ENCODE assay signal across 16 cellular contexts in genomic region chr6:11900662-11901598, GRCh38.
A peak's percentile ranks its signal among the peaks of the same experiment; 100 is the strongest.
DNase-seq lines count a peak whose midpoint lies in the region; ATAC-seq, FAIRE-seq and TF ChIP-seq lines count a peak whose summit lies in the region.
"Had no signal": no experiment of that assay in that cellular context is flagged by ENCODE, and none has a peak within 500 bp of the region (broad histone marks: within the 10 kb centered on the region; RNA-seq: fewer than 3 reads in every experiment).

No MANE protein-coding gene starts in this region.

- no peak overlapping the region for H3K9ac ChIP-seq in OCI-LY3 (ENCODE audit: low read length)
- H3K9ac ChIP-seq in K562 (ENCODE audit: insufficient read depth in 1 of 2, low read depth in 2 of 2, low read length in 2 of 2) = peak overlapping the region in 1 of 2 experiments; percentile 56; a peak in 2 of 4 replicates

- H3K79me2 ChIP-seq in OCI-LY3 (ENCODE audit: low read length) (no peaks in the 10 kb centered on the region), K562 (ENCODE audit: control insufficient read depth, insufficient read depth, low read length) (no peaks in the 10 kb centered on the region)

- no peak for DNase-seq in activated CD8-positive, alpha-beta memory T cell treated with anti-CD3 and anti-CD28 coated beads, Interleukin-2, amount 10 ng/mL, durations not matched to agents 7 days and 5 days
- DNase-seq in activated CD8-positive, alpha-beta memory T cell treated with anti-CD3 and anti-CD28 coated beads, Interleukin-2, amount 50 U/mL, for 4 hours = no peak
- DNase-seq in K562 (ENCODE audit: extremely low read depth in 1 of 4, low spot score in 3 of 4) (no peak), CD1c-positive myeloid dendritic cell (ENCODE audit: extremely low spot score) (no peak), kidney tubule cell (ENCODE audit: low spot score) (no peak), NCI-H1417 (lab: John Stamatoyannopoulos, UW) (no peak)
- peak in 4 of 10 donors; percentile 2 to 59 (median 26) for DNase-seq in naive thymus-derived CD8-positive, alpha-beta T cell
- DNase-seq: IMR-90; NCI-H1417 treated with DMSO at 0.1 percent for 48 hours; NCI-H446; ovary; stimulated activated CD4-positive, alpha-beta T cell treated with anti-CD3 and anti-CD28 coated beads, Interleukin-12 subunit alpha, Interleukin-12 subunit beta, amount 100 ng/mL, for 4 hours; tibial artery had no signal

- no peak for TF ChIP-seq RAD21 in K562 (CRISPR knock-in tag; conservative IDR thresholded peaks at IDR 0.05 in 1 of 2, IDR thresholded peaks at IDR 0.05 in 1 of 2)

- TF ChIP-seq EP300 in K562 (IDR thresholded peaks at IDR 0.05; ENCODE audit: low read length) = no peak

- no peaks in the 10 kb centered on the region for H3K36me3 ChIP-seq in OCI-LY3 (replicated peaks; ENCODE audit: low read depth, low read length)
- no peaks in the 10 kb centered on the region for H3K36me3 ChIP-seq in K562 (ENCODE audit: control insufficient read depth, insufficient read depth, low read length)
- H3K36me3 ChIP-seq: ovary, tibial artery had no signal

- CTCF ChIA-PET in activated CD8-positive, alpha-beta memory T cell treated with anti-CD3 and anti-CD28 coated beads, Interleukin-2, amount 10 ng/mL, durations not matched to agents 7 days and 5 days (lab: Charles Lee) = no interaction called here
- CTCF ChIA-PET in K562 (lab: Yijun Ruan, JAX; ENCODE audit: low intra/inter-chr PET ratio) = no interaction called here

- H3K9me3 Mint-ChIP-seq in activated CD8-positive, alpha-beta memory T cell treated with anti-CD3 and anti-CD28 coated beads, Interleukin-2, amount 10 ng/mL, durations not matched to agents 7 days and 5 days (ENCODE audit: low read depth) = no peaks in the 10 kb centered on the region
- H3K9me3 Mint-ChIP-seq in naive thymus-derived CD8-positive, alpha-beta T cell = peaks cover 0 to 2% (median 0%) of the 10 kb centered on the region in 9 donors

- H3K27ac ChIP-seq in OCI-LY3 (ENCODE audit: low read length) (no peak overlapping the region), K562 (ENCODE audit: extremely low read depth, low read depth, low read length) (peak overlapping the region; percentile 60)
- H3K27ac ChIP-seq: ovary, tibial artery had no signal

- H3K36me3 Mint-ChIP-seq in activated CD8-positive, alpha-beta memory T cell treated with anti-CD3 and anti-CD28 coated beads, Interleukin-2, amount 10 ng/mL, durations not matched to agents 7 days and 5 days = peaks cover 3% of the 10 kb centered on the region
- H3K36me3 Mint-ChIP-seq in naive thymus-derived CD8-positive, alpha-beta T cell = peaks cover 0 to 3% (median 0%) of the 10 kb centered on the region in 3 donors

- TF ChIP-seq CTCF in OCI-LY3 (IDR thresholded peaks at IDR 0.05; ENCODE audit: low read depth, low read length) (no peak), K562 (IDR thresholded peaks at IDR 0.05 in 2 of 3, conservative IDR thresholded peaks at IDR 0.05 in 1 of 3; ENCODE audit: insufficient read depth in 2 of 3, low read depth in 1 of 3, low read length in 3 of 3) (no peak)

- in situ Hi-C loops in K562 (cut with MboI) = no loop called here

- no TSS peak for BruUV-seq in K562 (replicated peaks; lab: Mats Ljungman, UMichigan)

- WGBS in K562 (ENCODE audit: insufficient coverage, low coverage, missing lambda C conversion rate) = 47% methylated on average over 14 of the region's 14 CpGs

- intact Hi-C loops in K562 (cut with micrococcal nuclease) = no loop called here

- H3K9me1 ChIP-seq in K562 (ENCODE audit: control insufficient read depth, insufficient read depth, low read length) = no peaks in the 10 kb centered on the region

- H3K4me1 ChIP-seq in OCI-LY3 (ENCODE audit: low read length) = peaks cover 16% of the 10 kb centered on the region
- H3K4me1 ChIP-seq in K562 (replicated peaks in 1 of 2; ENCODE audit: control insufficient read depth in 2 of 2, insufficient read depth in 2 of 2, low read length in 2 of 2) = no peaks in the 10 kb centered on the region
- H3K4me1 ChIP-seq: tibial artery had no signal

- ATAC-seq in activated CD8-positive, alpha-beta memory T cell treated with anti-CD3 and anti-CD28 coated beads, Interleukin-2, amount 10 ng/mL, durations not matched to agents 7 days and 5 days = peak; percentile 16
- ATAC-seq in K562 = peak; percentile 66
- peak; percentile 71 to 73 for ATAC-seq in naive thymus-derived CD8-positive, alpha-beta T cell

- POLR2A ChIA-PET in K562 (lab: Yijun Ruan, JAX) = interaction anchor here (0.8 kb wide), 1 partner anchor 12 kb away, joined by 6 read pairs; no protein-coding TSS in a partner anchor
- POLR2A ChIA-PET in naive thymus-derived CD8-positive, alpha-beta T cell (lab: Charles Lee) = interaction anchor here (0.6 to 1.0 kb wide), 2 partner anchors 20 to 108 kb away, joined by 3 read pairs; no protein-coding TSS in a partner anchor

- peak overlapping the region; percentile 35 for H3K4me3 ChIP-seq in OCI-LY3 (ENCODE audit: low read length)
- H3K4me3 ChIP-seq in K562 = no peak overlapping the region
- H3K4me3 ChIP-seq: ovary, tibial artery had no signal

- H3K9me3 ChIP-seq in OCI-LY3 (ENCODE audit: insufficient read depth, low read length) (no peaks in the 10 kb centered on the region), K562 (replicated peaks; ENCODE audit: control insufficient read depth, insufficient read depth, low read depth, low read length) (peaks cover 16% of the 10 kb centered on the region; the same call in 1 of the 2 replicates)
- H3K9me3 ChIP-seq: ovary, tibial artery had no signal

- no peaks in the 10 kb centered on the region for H4K20me1 ChIP-seq in OCI-LY3 (ENCODE audit: insufficient read depth, low read length)
- H4K20me1 ChIP-seq in K562 (replicated peaks; ENCODE audit: control insufficient read depth, insufficient read depth, low read length) = no peaks in the 10 kb centered on the region

- H3K27ac Mint-ChIP-seq in activated CD8-positive, alpha-beta memory T cell treated with anti-CD3 and anti-CD28 coated beads, Interleukin-2, amount 10 ng/mL, durations not matched to agents 7 days and 5 days = peak overlapping the region; percentile 11
- H3K27ac Mint-ChIP-seq in naive thymus-derived CD8-positive, alpha-beta T cell = peak overlapping the region in 8 of 10 donors; percentile 4 to 87 (median 42)

- H2AFZ ChIP-seq in OCI-LY3 (ENCODE audit: low read depth, low read length) (peak overlapping the region; percentile 4; the same call in 1 of the 2 replicates), K562 (ENCODE audit: low read depth, low read length) (peak overlapping the region; percentile 97)

- H3K4me2 ChIP-seq in OCI-LY3 (ENCODE audit: low read length) (peak overlapping the region; percentile 44), K562 (ENCODE audit: insufficient read depth, low read length) (peak overlapping the region; percentile 52)

- H3K27me3 ChIP-seq in OCI-LY3 (ENCODE audit: low read depth, low read length) = 0 out of 2 replicates have a peak, but pooled peaks cover 3% of the 10 kb centered on the region
- no peaks in the 10 kb centered on the region for H3K27me3 ChIP-seq in K562 (ENCODE audit: control insufficient read depth in 2 of 2, insufficient read depth in 2 of 2, low read length in 2 of 2)
- H3K27me3 ChIP-seq: ovary, tibial artery had no signal

- peaks cover 14% of the 10 kb centered on the region for H3K4me1 Mint-ChIP-seq in activated CD8-positive, alpha-beta memory T cell treated with anti-CD3 and anti-CD28 coated beads, Interleukin-2, amount 10 ng/mL, durations not matched to agents 7 days and 5 days
- peaks cover 9 to 27% (median 22%) of the 10 kb centered on the region in 4 donors for H3K4me1 Mint-ChIP-seq in naive thymus-derived CD8-positive, alpha-beta T cell

- FAIRE-seq in K562 (lab: Jason Lieb, UNC) = peak; percentile 26
- FAIRE-seq: colon, D721Med had no signal

- no peak overlapping the region for H3K4me3 Mint-ChIP-seq in activated CD8-positive, alpha-beta memory T cell treated with anti-CD3 and anti-CD28 coated beads, Interleukin-2, amount 10 ng/mL, durations not matched to agents 7 days and 5 days
- H3K4me3 Mint-ChIP-seq in naive thymus-derived CD8-positive, alpha-beta T cell = peak overlapping the region in 9 of 10 donors; percentile 32 to 83 (median 74)

- no peak for TF ChIP-seq POLR2A in K562 (conservative IDR thresholded peaks at IDR 0.05)

- H3K27me3 Mint-ChIP-seq in activated CD8-positive, alpha-beta memory T cell treated with anti-CD3 and anti-CD28 coated beads, Interleukin-2, amount 10 ng/mL, durations not matched to agents 7 days and 5 days = peaks cover 49% of the 10 kb centered on the region
- no peaks in the 10 kb centered on the region for H3K27me3 Mint-ChIP-seq in naive thymus-derived CD8-positive, alpha-beta T cell

TF ChIP-seq in K562, 482 proteins besides CTCF, POLR2A, EP300 and RAD21 (continues in another document):
- TF ChIP-seq NR2F6 (CRISPR knock-in tag; IDR thresholded peaks at IDR 0.05) (no peak), LEF1 (IDR thresholded peaks at IDR 0.05) (0 out of 2 replicates have a peak, but pooled peaks have one; percentile 25), TOE1 (IDR thresholded peaks at IDR 0.05; ENCODE audit: borderline replicate concordance) (0 out of 2 replicates have a peak, but pooled peaks have one; percentile 14), TOE1 (CRISPR knock-in tag; IDR thresholded peaks at IDR 0.05; ENCODE audit: borderline replicate concordance, low read depth) (no peak), TCF3 (CRISPR knock-in tag; IDR thresholded peaks at IDR 0.05) (peak; percentile 20; the same call in 1 of the 2 replicates), ZNF511 (CRISPR knock-in tag; IDR thresholded peaks at IDR 0.05) (no peak), CHAMP1 (IDR thresholded peaks at IDR 0.05) (peak; percentile 71; the same call in 1 of the 2 replicates)

Comparison
In these comparisons a context has a peak if more than half of its experiments do, and no peak if none do; other contexts are left out.
1. ATAC-seq: peak in every context shown above with its lines; median percentile 72 in naive thymus-derived CD8-positive, alpha-beta T cell; 66 in K562; 16 in activated CD8-positive, alpha-beta memory T cell treated with anti-CD3 and anti-CD28 coated beads, Interleukin-2, amount 10 ng/mL, durations not matched to agents 7 days and 5 days.